ENCODE assay signal across 1 cellular context in genomic region chr16:57764006-57764340, GRCh38.
TF ChIP-seq lines count a peak whose summit lies in the region.

No MANE protein-coding gene starts in this region.

TF ChIP-seq in A549, 52 proteins besides CTCF, POLR2A, EP300 and RAD21 (continued from another document):
- no peak for TF ChIP-seq BCL3 (IDR thresholded peaks at IDR 0.05)
